Comparison of ENCODE assay signal across 1 cellular context in the genomic region with DNA sequence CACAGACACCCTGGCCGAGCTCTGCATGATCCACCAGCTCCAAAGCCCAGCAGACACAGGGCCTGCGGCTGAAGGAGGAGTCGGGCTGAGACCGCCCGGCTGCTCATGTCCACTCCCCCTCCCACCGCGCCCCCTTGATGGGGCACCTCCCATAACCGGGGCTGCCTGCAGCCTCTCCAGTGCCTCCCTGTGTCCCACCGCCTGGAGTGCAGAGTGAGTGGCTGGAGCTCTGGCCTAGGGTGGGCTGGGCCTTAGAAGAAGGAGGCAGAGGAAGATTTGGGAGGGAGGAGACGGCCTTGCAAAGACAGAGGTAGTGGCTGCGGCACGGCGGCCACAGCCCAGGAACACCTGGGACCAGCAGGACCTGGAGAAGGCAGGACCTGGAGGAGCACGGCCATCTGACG.
TF ChIP-seq lines count a peak whose summit lies in the region.

No MANE protein-coding gene starts in this region.

TF ChIP-seq in H1, 55 proteins besides CTCF, POLR2A, EP300 and RAD21:
- TF ChIP-seq BACH1 (IDR thresholded peaks at IDR 0.05; ENCODE audit: low read length) (no peak), ASH2L (IDR thresholded peaks at IDR 0.05; ENCODE audit: low read length) (no peak), CTBP2 (IDR thresholded peaks at IDR 0.05; ENCODE audit: borderline replicate concordance, insufficient read depth, insufficient read length, low read length) (no peak), CREB1 (IDR thresholded peaks at IDR 0.05) (no peak), YY1 (IDR thresholded peaks at IDR 0.05; ENCODE audit: low read depth, low read length) (no peak), TCF12 (IDR thresholded peaks at IDR 0.05; ENCODE audit: low read depth, low read length) (no peak)
